ENCODE assay signal across 12 cellular contexts in the genomic region with DNA sequence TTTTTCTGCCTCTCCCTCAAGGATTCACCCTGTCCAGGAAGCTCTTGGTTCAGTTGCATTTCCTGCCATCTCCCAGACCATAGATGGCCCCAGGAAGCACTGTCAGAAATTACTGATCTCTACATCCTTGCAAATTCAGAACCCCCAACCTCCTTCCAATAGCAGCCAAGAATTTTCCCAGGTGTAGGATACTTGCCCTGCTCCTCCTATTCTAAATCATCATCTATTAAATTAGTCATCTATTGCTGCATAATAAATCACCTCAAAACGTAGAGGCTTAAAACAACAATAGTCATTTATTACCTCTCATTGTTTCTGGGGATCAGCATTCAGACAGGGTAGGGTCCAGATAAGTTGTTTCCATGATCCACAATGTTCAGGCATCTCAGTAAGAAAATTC. TPM values are rescaled to one million over a fixed set of nuclear protein-coding genes. Genes with fewer than 3 reads are reported as not detected.
"Had no signal": no experiment of that assay in that cellular context is flagged by ENCODE, and none has a peak within 500 bp of the region (broad histone marks: within the 10 kb centered on the region; RNA-seq: fewer than 3 reads in every experiment).

No MANE protein-coding gene starts in this region.

- H3K27ac ChIP-seq: GM23248 had no signal

- H3K9me3 Mint-ChIP-seq: HFFc6 had no signal

- DNase-seq: GM23248, GOT3, H7, HFFc6, IMR-90, KG1 had no signal

- H3K27ac Mint-ChIP-seq: HFFc6 had no signal

- FAIRE-seq: HTR-8/SVneo, K562 had no signal

- H3K4me3 Mint-ChIP-seq: HFFc6 had no signal

- ATAC-seq: HCT116, K562 had no signal

- H3K4me1 ChIP-seq: HAP-1 had no signal

RNA-seq across cellular contexts. Expression of gene ADRA1B, which starts 26.1 kb away (rescaled TPM):
- total RNA-seq: H4, HT-29, K562 had no signal
- polyA plus RNA-seq: GM23248, K562 had no signal
